ENCODE assay signal across 10 cellular contexts in the genomic region with DNA sequence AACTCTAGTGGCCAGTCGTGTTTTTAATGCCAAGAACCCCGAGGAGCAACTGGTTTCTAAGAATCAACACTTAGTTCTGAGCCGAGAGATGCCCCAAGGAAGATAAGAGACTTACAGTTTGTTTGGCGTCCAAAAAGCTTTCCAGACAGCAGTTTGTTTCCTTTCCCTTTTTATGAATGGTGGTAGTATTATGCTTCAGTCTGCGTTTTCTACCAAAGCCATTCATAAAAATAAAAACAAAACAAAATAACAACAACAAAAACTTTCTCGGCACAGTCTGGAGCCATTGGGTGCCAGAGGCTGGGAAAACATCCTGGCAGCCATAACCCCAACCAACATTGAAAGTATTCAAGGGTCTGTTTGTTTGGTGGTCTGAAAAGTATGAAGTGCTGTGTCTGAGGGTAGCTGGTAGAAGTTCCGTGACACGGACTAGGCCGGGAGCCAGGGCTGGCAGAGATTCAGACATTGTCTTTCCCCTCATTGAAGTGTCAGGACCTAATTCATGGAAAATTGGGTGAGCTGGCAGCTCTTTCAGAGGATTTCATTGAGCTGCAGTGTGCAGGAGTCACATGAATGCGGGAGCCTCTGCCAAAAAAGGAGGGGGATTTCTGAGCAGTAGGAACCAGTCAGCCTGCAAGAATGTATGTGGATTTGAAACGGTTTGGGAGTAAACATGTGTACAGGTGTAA.
DNase-seq lines count a peak whose midpoint lies in the region; ATAC-seq and TF ChIP-seq lines count a peak whose summit lies in the region.
"Had no signal": no experiment of that assay in that cellular context is flagged by ENCODE, and none has a peak within 500 bp of the region (broad histone marks: within the 10 kb centered on the region; RNA-seq: fewer than 3 reads in every experiment).

No MANE protein-coding gene starts in this region.

- ATAC-seq in GM19397 (IDR thresholded peaks at IDR 0.05; ENCODE audit: unreplicated experiment), result no peak
- ATAC-seq in GM21737 (IDR thresholded peaks at IDR 0.05; ENCODE audit: unreplicated experiment), result no peak

- no peak overlapping the region for H3K4me3 Mint-ChIP-seq in neural crest cell
- H3K4me3 Mint-ChIP-seq: IgD-negative memory B cell had no signal

- TF ChIP-seq CTCF in AG10803 (conservative IDR thresholded peaks at IDR 0.05; ENCODE audit: low read length) (no peak), neural crest cell (conservative IDR thresholded peaks at IDR 0.05) (no peak)

- peaks cover 52% of the 10 kb centered on the region for H3K4me1 Mint-ChIP-seq in neural crest cell
- H3K4me1 Mint-ChIP-seq: IgD-negative memory B cell had no signal

- H3K9me3 Mint-ChIP-seq in neural crest cell, result no peaks in the 10 kb centered on the region
- H3K9me3 Mint-ChIP-seq: IgD-negative memory B cell had no signal

- no peaks in the 10 kb centered on the region for H3K27me3 Mint-ChIP-seq in neural crest cell (ENCODE audit: low read depth)

- peak overlapping the region; percentile 76 for H3K27ac Mint-ChIP-seq in neural crest cell (ENCODE audit: unreplicated experiment)
- H3K27ac Mint-ChIP-seq: IgD-negative memory B cell had no signal

- peaks cover 13% of the 10 kb centered on the region for H3K36me3 Mint-ChIP-seq in neural crest cell (ENCODE audit: low read depth)
- H3K36me3 Mint-ChIP-seq: IgD-negative memory B cell had no signal

- DNase-seq in AG10803 (ENCODE audit: low read depth), result peak; percentile 95
- peak; percentile 63 for DNase-seq in OCI-M1 (lab: John Stamatoyannopoulos, UW)
- peak; percentile 93 for DNase-seq in fibroblast of gingiva (ENCODE audit: low read depth)
- DNase-seq in neural crest cell (ENCODE audit: low read depth, low spot score), result no peak
- DNase-seq in NCI-H774 (lab: John Stamatoyannopoulos, UW), result no peak
- DNase-seq in NCI-H1092 (lab: John Stamatoyannopoulos, UW), result no peak
- DNase-seq: GF-D8 had no signal

- peak overlapping the region; percentile 19 for H3K4me3 ChIP-seq in AG10803 (ENCODE audit: low read length)

Comparison
In these comparisons a context has a peak if more than half of its experiments do, and no peak if none do; other contexts are left out.
1. DNase-seq: peak in AG10803 (single experiment), OCI-M1 (single experiment) and fibroblast of gingiva (single experiment); none in neural crest cell (single experiment), NCI-H774 (single experiment) and NCI-H1092 (single experiment).